Comparison of ENCODE assay signal across 7 cellular contexts in genomic region chr14:100547633-100548294, GRCh38.
DNase-seq lines count a peak whose midpoint lies in the region; ATAC-seq, FAIRE-seq and TF ChIP-seq lines count a peak whose summit lies in the region.

No MANE protein-coding gene starts in this region.

- DNase-seq in GM12865 (ENCODE audit: low read depth) (peak; percentile 33), NCI-H69 (lab: John Stamatoyannopoulos, UW) (peak; percentile 94), kidney tubule cell (ENCODE audit: low spot score) (peak; percentile 45), urothelium cell line (ENCODE audit: low spot score) (peak; percentile 39), NCI-H1105 (lab: John Stamatoyannopoulos, UW) (no peak)
- peak; percentile 33 for DNase-seq in activated effector memory CD4-positive, alpha-beta T cell treated with Interleukin-2 at 50 U/mL for 16 hours

- ATAC-seq in GM19351 (IDR thresholded peaks at IDR 0.05; ENCODE audit: unreplicated experiment), result no peak

- no peak for TF ChIP-seq CTCF in GM12865 (IDR thresholded peaks at IDR 0.05; ENCODE audit: insufficient read depth, low read depth, low read length, missing control alignments)

- no peak overlapping the region for H3K4me3 ChIP-seq in GM12865 (ENCODE audit: low read depth, low read length)

- FAIRE-seq in urothelium cell line (lab: Jason Lieb, UNC), result no peak
